Comparison of ENCODE assay signal across 1 cellular context in the genomic region with DNA sequence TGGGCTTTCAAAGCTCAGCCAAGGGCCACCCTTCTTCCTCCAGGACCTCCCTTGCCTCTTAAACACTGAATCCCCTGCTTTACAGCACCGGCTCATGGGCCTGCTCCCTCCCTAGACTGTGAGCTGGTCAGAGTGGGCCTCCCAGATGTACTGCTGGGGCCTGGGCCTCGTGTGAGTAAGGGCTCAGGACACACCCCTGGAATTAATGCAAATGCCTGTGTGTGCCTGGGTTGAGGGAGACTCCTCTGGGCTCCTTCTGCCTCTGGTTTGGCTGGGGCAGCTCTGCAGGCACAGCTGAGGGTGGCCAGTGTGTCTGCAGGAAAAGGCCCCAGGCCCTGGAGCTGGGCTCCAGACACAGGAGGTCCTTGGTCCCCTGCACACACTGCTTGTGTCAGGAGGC.
TF ChIP-seq lines count a peak whose summit lies in the region.

No MANE protein-coding gene starts in this region.

TF ChIP-seq in K562, 482 proteins besides CTCF, POLR2A, EP300 and RAD21:
- TF ChIP-seq ZNF780A (CRISPR knock-in tag; IDR thresholded peaks at IDR 0.05) = no peak
- TF ChIP-seq KLF6 (CRISPR knock-in tag; IDR thresholded peaks at IDR 0.05; ENCODE audit: borderline replicate concordance) = no peak
- TF ChIP-seq COPS2 (conservative IDR thresholded peaks at IDR 0.05) = no peak
- no peak for TF ChIP-seq ZNF408 (CRISPR knock-in tag; IDR thresholded peaks at IDR 0.05; ENCODE audit: low read depth)
- TF ChIP-seq ZNF175 (CRISPR knock-in tag; IDR thresholded peaks at IDR 0.05; ENCODE audit: low read depth) = no peak
- TF ChIP-seq MAFK (IDR thresholded peaks at IDR 0.05; ENCODE audit: low read length) = no peak
- no peak for TF ChIP-seq HINFP (tag; conservative IDR thresholded peaks at IDR 0.05; ENCODE audit: low read depth)
- TF ChIP-seq, protein P1, sequence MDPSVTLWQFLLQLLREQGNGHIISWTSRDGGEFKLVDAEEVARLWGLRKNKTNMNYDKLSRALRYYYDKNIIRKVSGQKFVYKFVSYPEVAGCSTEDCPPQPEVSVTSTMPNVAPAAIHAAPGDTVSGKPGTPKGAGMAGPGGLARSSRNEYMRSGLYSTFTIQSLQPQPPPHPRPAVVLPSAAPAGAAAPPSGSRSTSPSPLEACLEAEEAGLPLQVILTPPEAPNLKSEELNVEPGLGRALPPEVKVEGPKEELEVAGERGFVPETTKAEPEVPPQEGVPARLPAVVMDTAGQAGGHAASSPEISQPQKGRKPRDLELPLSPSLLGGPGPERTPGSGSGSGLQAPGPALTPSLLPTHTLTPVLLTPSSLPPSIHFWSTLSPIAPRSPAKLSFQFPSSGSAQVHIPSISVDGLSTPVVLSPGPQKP (CRISPR knock-in tag; IDR thresholded peaks at IDR 0.05) = no peak
- TF ChIP-seq NFE2 (IDR thresholded peaks at IDR 0.05; ENCODE audit: low read depth) = no peak
- TF ChIP-seq TCF3 (CRISPR knock-in tag; IDR thresholded peaks at IDR 0.05) = no peak
- TF ChIP-seq, protein P2, sequence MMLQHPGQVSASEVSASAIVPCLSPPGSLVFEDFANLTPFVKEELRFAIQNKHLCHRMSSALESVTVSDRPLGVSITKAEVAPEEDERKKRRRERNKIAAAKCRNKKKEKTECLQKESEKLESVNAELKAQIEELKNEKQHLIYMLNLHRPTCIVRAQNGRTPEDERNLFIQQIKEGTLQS (IDR thresholded peaks at IDR 0.05) = no peak
- TF ChIP-seq, protein P2 (CRISPR knock-in tag; conservative IDR thresholded peaks at IDR 0.05) = no peak
- no peak for TF ChIP-seq RBM15 (IDR thresholded peaks at IDR 0.05; ENCODE audit: insufficient read depth, low read length)
- TF ChIP-seq POLR2B (IDR thresholded peaks at IDR 0.05; ENCODE audit: low read depth, partially characterized antibody) = no peak
- TF ChIP-seq SNIP1 (IDR thresholded peaks at IDR 0.05; ENCODE audit: low read depth) = no peak
- no peak for TF ChIP-seq GTF3C2 (IDR thresholded peaks at IDR 0.05; ENCODE audit: borderline replicate concordance, extremely low read depth, insufficient read length)
- no peak for TF ChIP-seq TAF1 (IDR thresholded peaks at IDR 0.05; ENCODE audit: control insufficient read depth, extremely low read depth, insufficient read depth, low read length, severe bottlenecking)
- no peak for TF ChIP-seq SMARCA4 (IDR thresholded peaks at IDR 0.05)
- no peak for TF ChIP-seq SREBF2 (CRISPR knock-in tag; IDR thresholded peaks at IDR 0.05)
- TF ChIP-seq RBM17 (IDR thresholded peaks at IDR 0.05; ENCODE audit: borderline replicate concordance, low read depth, low read length) = no peak
- TF ChIP-seq NCOA2 (IDR thresholded peaks at IDR 0.05; ENCODE audit: partially characterized antibody in 2 of 2) = no peak
